ENCODE assay signal across 17 cellular contexts in the genomic region with DNA sequence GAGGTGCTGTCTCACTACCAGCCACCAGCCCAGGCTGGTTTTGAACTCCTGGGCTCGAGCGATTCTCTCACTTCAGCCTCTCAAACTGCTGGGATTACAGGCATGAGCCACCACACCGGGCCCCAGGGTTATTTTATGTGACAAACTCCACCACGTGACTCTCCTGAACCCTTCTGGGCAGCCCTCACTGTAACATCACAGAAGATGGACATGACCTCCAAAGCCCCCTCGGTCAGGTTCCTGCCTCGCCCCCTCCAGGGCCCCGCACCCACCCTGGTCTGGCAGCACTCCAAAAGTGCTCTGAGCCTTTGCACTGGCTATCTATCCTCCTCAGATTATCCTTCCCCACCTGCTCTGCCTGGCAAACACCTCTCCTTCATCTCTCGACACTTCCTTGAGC. TPM values are rescaled to one million over a fixed set of nuclear protein-coding genes. Genes with fewer than 3 reads are reported as not detected.
DNase-seq lines count a peak whose midpoint lies in the region; ATAC-seq and TF ChIP-seq lines count a peak whose summit lies in the region.
"Had no signal": no experiment of that assay in that cellular context is flagged by ENCODE, and none has a peak within 500 bp of the region (broad histone marks: within the 10 kb centered on the region; RNA-seq: fewer than 3 reads in every experiment).

No MANE protein-coding gene starts in this region.

- no peak overlapping the region for H4K91ac ChIP-seq in IMR-90 (ENCODE audit: insufficient read depth, low read depth, low read length)

- H3K9ac ChIP-seq in IMR-90 (ENCODE audit: low read depth, low read length) (no peak overlapping the region), neural progenitor cell (no peak overlapping the region), endodermal cell (ENCODE audit: extremely low read depth, low read length, poor library complexity, severe bottlenecking) (no peak overlapping the region)

- peaks cover 9% of the 10 kb centered on the region for H3K9me3 Mint-ChIP-seq in glutamatergic neuron (ENCODE audit: unreplicated experiment)
- no peaks in the 10 kb centered on the region for H3K9me3 Mint-ChIP-seq in neural progenitor cell
- H3K9me3 Mint-ChIP-seq in endodermal cell, result no peaks in the 10 kb centered on the region
- H3K9me3 Mint-ChIP-seq: CD4-positive, alpha-beta T cell; GM23338 had no signal

- TF ChIP-seq EP300 in esophagus muscularis mucosa (IDR thresholded peaks at IDR 0.05), result no peak

- ATAC-seq in IMR-90 (ENCODE audit: low read depth), result no peak
- ATAC-seq: GM23338 had no signal

- no peaks in the 10 kb centered on the region for H3K79me2 ChIP-seq in neural progenitor cell (ENCODE audit: low read depth)

- H2AK5ac ChIP-seq in IMR-90 (ENCODE audit: low read depth, low read length), result no peak overlapping the region

- H3K79me1 ChIP-seq in IMR-90 (ENCODE audit: low read depth in 1 of 2, low read length in 2 of 2), result no peaks in the 10 kb centered on the region

- dilution Hi-C loops in IMR-90 (cut with HindIII; ENCODE audit: low sequenced_read_pairs, unreplicated experiment), result no loop called here

- in situ Hi-C loops in IMR-90 (cut with MboI; ENCODE audit: low sequenced_read_pairs), result no loop called here

- H3K36me3 Mint-ChIP-seq in glutamatergic neuron (ENCODE audit: unreplicated experiment), result no peaks in the 10 kb centered on the region
- H3K36me3 Mint-ChIP-seq in neural progenitor cell, result no peaks in the 10 kb centered on the region
- no peaks in the 10 kb centered on the region for H3K36me3 Mint-ChIP-seq in endodermal cell (ENCODE audit: low read depth)

- H3K4me3 ChIP-seq in IMR-90 (ENCODE audit: insufficient read depth, low read depth, low read length) (no peak overlapping the region), neural progenitor cell (no peak overlapping the region), endodermal cell (ENCODE audit: low read length) (no peak overlapping the region), A673 (ENCODE audit: low read depth, low read length, poor library complexity, severe bottlenecking) (no peak overlapping the region), esophagus muscularis mucosa (no peak overlapping the region)
- H3K4me3 ChIP-seq: GM23338 had no signal

- H2BK120ac ChIP-seq in IMR-90 (ENCODE audit: low read depth, low read length), result no peak overlapping the region

- no peak overlapping the region for H3K14ac ChIP-seq in IMR-90 (replicated peaks; ENCODE audit: low read depth, low read length)

- no peak overlapping the region for H3K23ac ChIP-seq in IMR-90 (ENCODE audit: low read depth, low read length)

- no peak for TF ChIP-seq CTCF in IMR-90 (conservative IDR thresholded peaks at IDR 0.05; ENCODE audit: low read depth, low read length)
- TF ChIP-seq CTCF in glutamatergic neuron (IDR thresholded peaks at IDR 0.05; ENCODE audit: partially characterized antibody, unreplicated experiment), result no peak
- TF ChIP-seq CTCF in neural progenitor cell (IDR thresholded peaks at IDR 0.05), result no peak
- TF ChIP-seq CTCF in endodermal cell (conservative IDR thresholded peaks at IDR 0.05), result no peak
- TF ChIP-seq CTCF in A673 (conservative IDR thresholded peaks at IDR 0.05; ENCODE audit: low read depth, low read length), result no peak
- no peak for TF ChIP-seq CTCF in esophagus muscularis mucosa (IDR thresholded peaks at IDR 0.05)

- H3K4ac ChIP-seq in IMR-90 (ENCODE audit: low read depth, low read length), result peak overlapping the region; percentile 62; the same call in 1 of the 2 replicates

- H3K4me1 ChIP-seq in IMR-90 (ENCODE audit: control insufficient read depth, insufficient read depth, low read length), result peaks cover 27% of the 10 kb centered on the region
- no peaks in the 10 kb centered on the region for H3K4me1 ChIP-seq in neural progenitor cell
- H3K4me1 ChIP-seq in endodermal cell (ENCODE audit: control insufficient read depth, insufficient read depth, low read length), result no peaks in the 10 kb centered on the region
- no peaks in the 10 kb centered on the region for H3K4me1 ChIP-seq in A673 (ENCODE audit: insufficient read depth, low read length, poor library complexity, severe bottlenecking)
- peaks cover 0 to 32% (median 16%) of the 10 kb centered on the region in 4 donors for H3K4me1 ChIP-seq in esophagus muscularis mucosa

- H3K4me1 Mint-ChIP-seq in glutamatergic neuron (ENCODE audit: low read depth, unreplicated experiment), result no peaks in the 10 kb centered on the region
- H3K4me1 Mint-ChIP-seq in neural progenitor cell, result peaks cover 15% of the 10 kb centered on the region
- H3K4me1 Mint-ChIP-seq in endodermal cell, result no peaks in the 10 kb centered on the region
- H3K4me1 Mint-ChIP-seq: GM23338 had no signal

- H3K27me3 Mint-ChIP-seq in glutamatergic neuron (ENCODE audit: unreplicated experiment), result peaks cover 10% of the 10 kb centered on the region
- peaks cover 23% of the 10 kb centered on the region for H3K27me3 Mint-ChIP-seq in neural progenitor cell (ENCODE audit: insufficient read depth, low read depth)
- no peaks in the 10 kb centered on the region for H3K27me3 Mint-ChIP-seq in endodermal cell (ENCODE audit: insufficient read depth)
- H3K27me3 Mint-ChIP-seq: CD4-positive, alpha-beta T cell had no signal

- no peak overlapping the region for H2BK20ac ChIP-seq in IMR-90 (ENCODE audit: low read depth, low read length)

- H2BK15ac ChIP-seq in IMR-90 (ENCODE audit: low read depth, low read length), result no peak overlapping the region

- H3K9me3 ChIP-seq in IMR-90 (ENCODE audit: control insufficient read depth, insufficient read depth, low read length) (no peaks in the 10 kb centered on the region), neural progenitor cell (ENCODE audit: low read depth) (no peaks in the 10 kb centered on the region), endodermal cell (ENCODE audit: control insufficient read depth, low read length) (no peaks in the 10 kb centered on the region), A673 (ENCODE audit: low read depth, low read length, poor library complexity, severe bottlenecking) (no peaks in the 10 kb centered on the region), esophagus muscularis mucosa (no peaks in the 10 kb centered on the region)

- H3K56ac ChIP-seq in IMR-90 (ENCODE audit: extremely low read depth, insufficient read depth, low read length), result no peak overlapping the region

- POLR2A ChIA-PET in IMR-90 (lab: Charles Lee; ENCODE audit: unreplicated experiment), result no interaction called here
- POLR2A ChIA-PET in A673 (lab: Charles Lee; ENCODE audit: low non-redundant PET), result no interaction called here

- H3K27ac Mint-ChIP-seq in glutamatergic neuron (ENCODE audit: unreplicated experiment), result no peak overlapping the region
- H3K27ac Mint-ChIP-seq in neural progenitor cell, result peak overlapping the region; percentile 15
- H3K27ac Mint-ChIP-seq in endodermal cell, result no peak overlapping the region
- H3K27ac Mint-ChIP-seq: CD4-positive, alpha-beta T cell; GM23338 had no signal

- H3F3A ChIP-seq in neural progenitor cell (ENCODE audit: low read depth), result no peaks in the 10 kb centered on the region

- TF ChIP-seq RAD21 in IMR-90 (IDR thresholded peaks at IDR 0.05; ENCODE audit: low read length), result no peak

- H4K8ac ChIP-seq in IMR-90 (ENCODE audit: low read depth in 2 of 2, low read length in 2 of 2), result no peak overlapping the region

- no peak overlapping the region for H2AFZ ChIP-seq in IMR-90 (replicated peaks; ENCODE audit: low read length, poor library complexity)
- no peak overlapping the region for H2AFZ ChIP-seq in neural progenitor cell (replicated peaks)
- H2AFZ ChIP-seq: GM23338 had no signal

- BruUV-seq in IMR-90 (replicated peaks; lab: Mats Ljungman, UMichigan) (no TSS peak), A673 (replicated peaks; lab: Mats Ljungman, UMichigan) (no TSS peak)

- DNase-seq in IMR-90, result no peak
- DNase-seq in glutamatergic neuron, result peak; percentile 2
- no peak for DNase-seq in neural progenitor cell (ENCODE audit: low spot score)
- no peak for DNase-seq in endodermal cell
- DNase-seq in A673 (ENCODE audit: low spot score), result no peak
- no peak for DNase-seq in esophagus muscularis mucosa (ENCODE audit: extremely low spot score)
- DNase-seq: AML-193; CD4-positive, alpha-beta T cell; DMS153; DMS79; GDM1; HCEC 1CT had no signal

- no peaks in the 10 kb centered on the region for H4K20me1 ChIP-seq in IMR-90 (ENCODE audit: insufficient read depth, low read length)
- H4K20me1 ChIP-seq in neural progenitor cell (ENCODE audit: low read depth), result no peaks in the 10 kb centered on the region

- H3K4me2 ChIP-seq in IMR-90 (ENCODE audit: low read depth, low read length) (no peak overlapping the region), neural progenitor cell (no peak overlapping the region)
- H3K4me2 ChIP-seq: GM23338 had no signal

- WGBS in IMR-90 (ENCODE audit: extremely low coverage in 2 of 2, insufficient read length in 1 of 2), 2 experiments, result 93% methylated on average over 7 of the region's 8 CpGs; no CpG with 5 or more reads in 1 of the 2 experiments
- WGBS in endodermal cell (ENCODE audit: insufficient coverage in 1 of 2, insufficient read length in 1 of 2), 2 experiments, result 92 to 93% methylated on average over 8 of the region's 8 CpGs
- 96% methylated on average over 8 of the region's 8 CpGs for WGBS in esophagus muscularis mucosa

- no peaks in the 10 kb centered on the region for H3K27me3 ChIP-seq in IMR-90 (ENCODE audit: control insufficient read depth, insufficient read depth, low read length)
- H3K27me3 ChIP-seq in neural progenitor cell, result no peaks in the 10 kb centered on the region
- no peaks in the 10 kb centered on the region for H3K27me3 ChIP-seq in endodermal cell (ENCODE audit: control insufficient read depth, insufficient read depth, low read length, poor library complexity, severe bottlenecking)
- no peaks in the 10 kb centered on the region for H3K27me3 ChIP-seq in A673 (replicated peaks; ENCODE audit: insufficient read depth, low read depth, low read length, poor library complexity)
- H3K27me3 ChIP-seq in esophagus muscularis mucosa, result peaks cover 0 to 20% (median 0%) of the 10 kb centered on the region in 4 donors

- H3K27ac ChIP-seq in IMR-90 (ENCODE audit: insufficient read depth, low read length), result no peak overlapping the region
- no peak overlapping the region for H3K27ac ChIP-seq in neural progenitor cell
- H3K27ac ChIP-seq in endodermal cell (ENCODE audit: low read depth, low read length), result no peak overlapping the region
- no peak overlapping the region for H3K27ac ChIP-seq in A673 (ENCODE audit: low read depth, low read length, poor library complexity, severe bottlenecking)
- no peak overlapping the region for H3K27ac ChIP-seq in esophagus muscularis mucosa (replicated peaks in 1 of 4)
- H3K27ac ChIP-seq: C4-2B had no signal

- H3K18ac ChIP-seq in IMR-90 (ENCODE audit: low read depth, low read length), result no peak overlapping the region

- H2AK9ac ChIP-seq in IMR-90 (replicated peaks; ENCODE audit: low read depth, low read length, poor library complexity), result no peak overlapping the region

- H3K4me3 Mint-ChIP-seq in glutamatergic neuron (ENCODE audit: unreplicated experiment) (no peak overlapping the region), neural progenitor cell (no peak overlapping the region), endodermal cell (no peak overlapping the region)
- H3K4me3 Mint-ChIP-seq: CD4-positive, alpha-beta T cell; GM23338 had no signal

- H4K5ac ChIP-seq in IMR-90 (ENCODE audit: low read depth, low read length), result no peak overlapping the region

- H3K36me3 ChIP-seq in IMR-90 (ENCODE audit: control insufficient read depth, insufficient read depth, low read length) (no peaks in the 10 kb centered on the region), neural progenitor cell (no peaks in the 10 kb centered on the region), endodermal cell (ENCODE audit: control insufficient read depth, insufficient read depth, low read length) (no peaks in the 10 kb centered on the region), A673 (ENCODE audit: insufficient read depth, low read length, poor library complexity, severe bottlenecking) (no peaks in the 10 kb centered on the region), esophagus muscularis mucosa (no peaks in the 10 kb centered on the region)

- TF ChIP-seq POLR2A in IMR-90 (IDR thresholded peaks at IDR 0.05; ENCODE audit: low read depth, low read length), result no peak
- TF ChIP-seq POLR2A in esophagus muscularis mucosa (IDR thresholded peaks at IDR 0.05; ENCODE audit: low read depth), result no peak

- intact Hi-C loops in IMR-90 (cut with micrococcal nuclease), result no loop called here
- intact Hi-C loops in A673 (cut with micrococcal nuclease; ENCODE audit: unreplicated experiment), result no loop called here
- intact Hi-C loops in esophagus muscularis mucosa (cut with DNase I), result no loop called here

- no peak overlapping the region for H2BK5ac ChIP-seq in IMR-90 (ENCODE audit: low read depth, low read length, poor library complexity, severe bottlenecking)

- peaks cover 25% of the 10 kb centered on the region for H3K9me1 ChIP-seq in IMR-90 (ENCODE audit: insufficient read depth, low read length)

- CTCF ChIA-PET in IMR-90 (lab: Yijun Ruan, JAX), result no interaction called here
- CTCF ChIA-PET in A673 (lab: Charles Lee), result no interaction called here

RNA-seq across cellular contexts. Expression of gene RIBC2, which starts 43.3 kb away (rescaled TPM):
- 0.28 and 0.36 TPM in 2 replicates for total RNA-seq in IMR-90 (2012; rRNA removed)
- polyA plus RNA-seq in IMR-90 (2012; rRNA removed), result 0.29 and 0.50 TPM in 2 replicates
- 0.04 and 0.08 TPM in 2 replicates for polyA plus RNA-seq in IMR-90 (2012; cell fraction: cytosol; rRNA removed)
- polyA plus RNA-seq in IMR-90 (2012; cell fraction: nucleus; rRNA removed; ENCODE audit: low replicate concordance), result 0.07 and 0.11 TPM in 2 replicates
- total RNA-seq in glutamatergic neuron (ENCODE audit: unreplicated experiment), result 0.71 TPM
- total RNA-seq in neural progenitor cell (ENCODE audit: low replicate concordance), result 0.59 and 2.0 TPM in 2 replicates
- total RNA-seq in endodermal cell, result 10 to 100 TPM; 10.6 to 15.2 TPM
- 3.3 TPM for polyA plus RNA-seq in endodermal cell (2013, experiment 1 of 2)
- 4.6 TPM for polyA plus RNA-seq in endodermal cell (2013, experiment 2 of 2)
- total RNA-seq in A673 (2021), result 13.2 and 14.9 TPM in 2 replicates
- not detected for total RNA-seq in esophagus muscularis mucosa

RNA-seq across cellular contexts. Expression of gene SMC1B, which starts 43.4 kb away (rescaled TPM):
- total RNA-seq in IMR-90 (2012; rRNA removed) (not detected in 2 replicates), glutamatergic neuron (ENCODE audit: unreplicated experiment) (not detected), neural progenitor cell (ENCODE audit: low replicate concordance) (0.06 and 0.09 TPM in 2 replicates), endodermal cell (under 1 TPM in 1 of 2 donors, not detected in 1; 0.11 TPM), A673 (2021) (not detected in 2 replicates), esophagus muscularis mucosa (under 1 TPM in 1 of 4 donors, not detected in 3; 0.13 TPM)
- polyA plus RNA-seq in IMR-90 (2012; rRNA removed), result not detected in 2 replicates
- not detected in 2 replicates for polyA plus RNA-seq in IMR-90 (2012; cell fraction: cytosol; rRNA removed)
- polyA plus RNA-seq in IMR-90 (2012; cell fraction: nucleus; rRNA removed; ENCODE audit: low replicate concordance), result not detected in 2 replicates
- not detected for polyA plus RNA-seq in endodermal cell (2013, experiment 1 of 2)
- polyA plus RNA-seq in endodermal cell (2013, experiment 2 of 2), result not detected
- total RNA-seq: CD4-positive, alpha-beta T cell; Daoy; GM23338; HT-29 had no signal
- polyA plus RNA-seq: BJ had no signal

RNA-seq across cellular contexts. Expression of gene FBLN1, which starts 45.9 kb away (rescaled TPM):
- total RNA-seq in IMR-90 (2012; rRNA removed) (11.3 and 11.4 TPM in 2 replicates), glutamatergic neuron (ENCODE audit: unreplicated experiment) (184 TPM), neural progenitor cell (ENCODE audit: low replicate concordance) (84.3 and 163 TPM in 2 replicates), endodermal cell (100 to 1,000 TPM; 226 to 305 TPM), A673 (2021) (96.4 and 117 TPM in 2 replicates), esophagus muscularis mucosa (100 to 1,000 TPM; 355 to 534 (median 417) TPM)
- 80.8 and 87.9 TPM in 2 replicates for polyA plus RNA-seq in IMR-90 (2012; rRNA removed)
- 107 and 230 TPM in 2 replicates for polyA plus RNA-seq in IMR-90 (2012; cell fraction: cytosol; rRNA removed)
- 78.8 and 81.4 TPM in 2 replicates for polyA plus RNA-seq in IMR-90 (2012; cell fraction: nucleus; rRNA removed; ENCODE audit: low replicate concordance)
- 268 TPM for polyA plus RNA-seq in endodermal cell (2013, experiment 1 of 2)
- polyA plus RNA-seq in endodermal cell (2013, experiment 2 of 2), result 268 TPM
- total RNA-seq: CD4-positive, alpha-beta T cell had no signal
